13 cellular contexts compared by ENCODE assay signal in the genomic region with DNA sequence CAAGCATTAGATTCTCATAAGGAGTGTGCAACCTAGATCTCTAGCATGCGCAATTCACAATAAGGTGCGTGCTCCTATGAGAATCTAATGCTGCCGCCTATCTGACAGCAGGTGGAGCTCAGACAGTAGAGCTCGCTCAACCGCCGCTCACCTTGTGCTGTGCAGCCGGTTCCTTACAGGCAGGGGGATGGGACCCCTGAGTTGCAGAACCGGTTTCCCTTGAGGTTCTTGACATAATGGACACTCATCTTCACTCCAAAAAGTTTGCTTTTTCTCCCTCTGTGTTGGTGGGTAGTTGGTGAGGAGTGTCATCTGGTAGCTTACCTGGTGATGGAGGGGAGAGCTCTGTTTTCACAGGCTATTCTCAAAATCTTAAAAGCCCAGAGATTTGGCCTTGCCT.
DNase-seq lines count a peak whose midpoint lies in the region; ATAC-seq and TF ChIP-seq lines count a peak whose summit lies in the region.
"Had no signal": no experiment of that assay in that cellular context is flagged by ENCODE, and none has a peak within 500 bp of the region (broad histone marks: within the 10 kb centered on the region; RNA-seq: fewer than 3 reads in every experiment).

No MANE protein-coding gene starts in this region.

- peaks cover 13% of the 10 kb centered on the region for H3K4me1 ChIP-seq in hepatocyte (ENCODE audit: insufficient read depth)

- no peaks in the 10 kb centered on the region for H4K20me1 ChIP-seq in hepatocyte (ENCODE audit: insufficient read depth, poor library complexity, severe bottlenecking)

- DNase-seq in H7 (peak; percentile 71), NCI-H526 (lab: John Stamatoyannopoulos, UW) (peak; percentile 75 to 87), hepatocyte (ENCODE audit: low spot score) (peak; percentile 81), progenitor cell of endocrine pancreas (ENCODE audit: low spot score, unreplicated experiment) (peak; percentile 15), Kasumi-1 (lab: John Stamatoyannopoulos, UW) (no peak), NCI-H1694 (lab: John Stamatoyannopoulos, UW) (no peak)
- DNase-seq: activated CD4-positive, alpha-beta memory T cell treated with anti-CD3 and anti-CD28 coated beads for 36 hours; activated gamma-delta T cell treated with Interleukin-2 at 50 U/mL for 16 hours; CD8-positive, alpha-beta memory T cell; hippocampal formation; MV-4-11; T-helper 17 cell had no signal

- H3K79me2 ChIP-seq in hepatocyte = no peaks in the 10 kb centered on the region

- H3K27ac Mint-ChIP-seq in progenitor cell of endocrine pancreas = peak overlapping the region; percentile 31
- H3K27ac Mint-ChIP-seq: activated CD4-positive, alpha-beta memory T cell treated with anti-CD3 and anti-CD28 coated beads for 36 hours; T-helper 17 cell had no signal

- H3K4me3 ChIP-seq in H7 (ENCODE audit: insufficient read depth, low read depth, low read length) = no peak overlapping the region
- no peak overlapping the region for H3K4me3 ChIP-seq in hepatocyte

- no peak for ATAC-seq in HG03196 (IDR thresholded peaks at IDR 0.05; ENCODE audit: unreplicated experiment)
- ATAC-seq: T-helper 17 cell had no signal

- H3K27me3 ChIP-seq in H7 (ENCODE audit: control insufficient read depth, insufficient read depth, low read length) (no peaks in the 10 kb centered on the region), hepatocyte (no peaks in the 10 kb centered on the region)

- peaks cover 38% of the 10 kb centered on the region for H3K4me1 Mint-ChIP-seq in progenitor cell of endocrine pancreas (ENCODE audit: low read depth)

- H3K4me2 ChIP-seq in hepatocyte = no peak overlapping the region

- no peak overlapping the region for H2AFZ ChIP-seq in hepatocyte

- no peaks in the 10 kb centered on the region for H3K9me2 ChIP-seq in hepatocyte (replicated peaks; ENCODE audit: insufficient read depth)

- H3K4me3 Mint-ChIP-seq in progenitor cell of endocrine pancreas (ENCODE audit: low read depth) = no peak overlapping the region
- H3K4me3 Mint-ChIP-seq: activated CD4-positive, alpha-beta memory T cell treated with anti-CD3 and anti-CD28 coated beads for 36 hours; CD8-positive, alpha-beta memory T cell; T-helper 17 cell had no signal

- no peaks in the 10 kb centered on the region for H3K9me3 ChIP-seq in hepatocyte (ENCODE audit: low read depth)

- H3K27me3 Mint-ChIP-seq in progenitor cell of endocrine pancreas = no peaks in the 10 kb centered on the region
- H3K27me3 Mint-ChIP-seq: activated CD4-positive, alpha-beta memory T cell treated with anti-CD3 and anti-CD28 coated beads for 36 hours; CD8-positive, alpha-beta memory T cell; T-helper 17 cell had no signal

- H3K36me3 ChIP-seq in H7 (replicated peaks; ENCODE audit: control insufficient read depth, insufficient read depth, low read length) = no peaks in the 10 kb centered on the region
- no peaks in the 10 kb centered on the region for H3K36me3 ChIP-seq in hepatocyte (replicated peaks; ENCODE audit: insufficient read depth, low read depth)

- H3K9me3 Mint-ChIP-seq in progenitor cell of endocrine pancreas (ENCODE audit: low read depth) = peaks cover 9% of the 10 kb centered on the region

- H3K27ac ChIP-seq in hepatocyte = peak overlapping the region; percentile 44

- peaks cover 3% of the 10 kb centered on the region for H3K36me3 Mint-ChIP-seq in progenitor cell of endocrine pancreas (ENCODE audit: insufficient read depth)
- H3K36me3 Mint-ChIP-seq: activated CD4-positive, alpha-beta memory T cell treated with anti-CD3 and anti-CD28 coated beads for 36 hours had no signal

- peak; percentile 40 for TF ChIP-seq CTCF in hepatocyte (IDR thresholded peaks at IDR 0.05; ENCODE audit: poor library complexity)
- peak; percentile 47 for TF ChIP-seq CTCF in progenitor cell of endocrine pancreas (IDR thresholded peaks at IDR 0.05; ENCODE audit: unreplicated experiment)

- WGBS in hepatocyte (ENCODE audit: low lambda C conversion rate, missing lambda C conversion rate) = 46% methylated on average over 8 of the region's 8 CpGs

Comparison
In these comparisons a context has a peak if more than half of its experiments do, and no peak if none do; other contexts are left out.
1. DNase-seq: peak in H7 (single experiment), NCI-H526 (2 of 2), hepatocyte (single experiment) and progenitor cell of endocrine pancreas (single experiment); none in Kasumi-1 (0 of 2) and NCI-H1694 (single experiment).